ENCODE assay signal across 1 cellular context in genomic region chr19:1259206-1259872, GRCh38.
A peak's percentile ranks its signal among the peaks of the same experiment; 100 is the strongest.
TF ChIP-seq lines count a peak whose summit lies in the region.

No MANE protein-coding gene starts in this region.

TF ChIP-seq in HepG2, 621 proteins besides CTCF, POLR2A, EP300 and RAD21 (continued from another document and continues in another):
- no peak for TF ChIP-seq ZNF512 (CRISPR knock-in tag; IDR thresholded peaks at IDR 0.05)
- TF ChIP-seq IRF2 (CRISPR knock-in tag; IDR thresholded peaks at IDR 0.05): peak; percentile 82
- TF ChIP-seq ZNF296 (CRISPR knock-in tag; conservative IDR thresholded peaks at IDR 0.05): 0 out of 2 replicates have a peak, but pooled peaks have one; percentile 61
- TF ChIP-seq BCL6 (CRISPR knock-in tag; IDR thresholded peaks at IDR 0.05): peak; percentile 96
- TF ChIP-seq HMGA1 (CRISPR knock-in tag; conservative IDR thresholded peaks at IDR 0.05): no peak
- peak; percentile 69; the same call in 1 of the 2 replicates for TF ChIP-seq MEIS2 (CRISPR knock-in tag; IDR thresholded peaks at IDR 0.05)
- no peak for TF ChIP-seq CCAR2 (optimal IDR thresholded peaks at IDR 0.05; ENCODE audit: low read depth, low read length)
- peak; percentile 99 for TF ChIP-seq PCBP1 (IDR thresholded peaks at IDR 0.05; ENCODE audit: borderline replicate concordance, low read depth, low read length)
- no peak for TF ChIP-seq ZSCAN5A (CRISPR knock-in tag; IDR thresholded peaks at IDR 0.05; ENCODE audit: borderline replicate concordance)
- TF ChIP-seq DMAP1 (CRISPR knock-in tag; IDR thresholded peaks at IDR 0.05): no peak
- no peak for TF ChIP-seq ZNF276 (CRISPR knock-in tag; IDR thresholded peaks at IDR 0.05; ENCODE audit: low read depth)
- peak; percentile 83 for TF ChIP-seq ZNF784 (CRISPR knock-in tag; IDR thresholded peaks at IDR 0.05; ENCODE audit: borderline replicate concordance)
- TF ChIP-seq SNAPC2 (CRISPR knock-in tag; IDR thresholded peaks at IDR 0.05): no peak
- peak; percentile 40; the same call in 1 of the 2 replicates for TF ChIP-seq SAFB2 (CRISPR knock-in tag; IDR thresholded peaks at IDR 0.05; ENCODE audit: borderline replicate concordance, low read depth)
- no peak for TF ChIP-seq CREB1 (IDR thresholded peaks at IDR 0.05)
- TF ChIP-seq CREB1 (CRISPR knock-in tag; IDR thresholded peaks at IDR 0.05): no peak
- no peak for TF ChIP-seq JUND (CRISPR knock-in tag; IDR thresholded peaks at IDR 0.05)
- TF ChIP-seq SP4 (CRISPR knock-in tag; IDR thresholded peaks at IDR 0.05): peak; percentile 83
- no peak for TF ChIP-seq ZNF235 (CRISPR knock-in tag; IDR thresholded peaks at IDR 0.05; ENCODE audit: borderline replicate concordance)
- TF ChIP-seq SALL1 (CRISPR knock-in tag; IDR thresholded peaks at IDR 0.05): peak; percentile 82
- peak; percentile 94; the same call in 1 of the 2 replicates for TF ChIP-seq ZBTB7B (CRISPR knock-in tag; IDR thresholded peaks at IDR 0.05)
- peak; percentile 88 for TF ChIP-seq ZNF335 (CRISPR knock-in tag; IDR thresholded peaks at IDR 0.05)
- TF ChIP-seq ZNF768 (CRISPR knock-in tag; IDR thresholded peaks at IDR 0.05): no peak
- TF ChIP-seq ZBTB37 (CRISPR knock-in tag; IDR thresholded peaks at IDR 0.05): no peak
- peak; percentile 96; the same call in 1 of the 2 replicates for TF ChIP-seq SSRP1 (CRISPR knock-in tag; IDR thresholded peaks at IDR 0.05)
- peak; percentile 57; the same call in 1 of the 2 replicates for TF ChIP-seq ATF2 (CRISPR knock-in tag; IDR thresholded peaks at IDR 0.05)
- peak; percentile 57; the same call in 1 of the 2 replicates for TF ChIP-seq MYC (CRISPR knock-in tag; IDR thresholded peaks at IDR 0.05; ENCODE audit: borderline replicate concordance)
- no peak for TF ChIP-seq PBX3 (CRISPR knock-in tag; IDR thresholded peaks at IDR 0.05; ENCODE audit: borderline replicate concordance)
- peak; percentile 92 for TF ChIP-seq ZNF788 (CRISPR knock-in tag; IDR thresholded peaks at IDR 0.05; ENCODE audit: borderline replicate concordance)
- peak; percentile 70; the same call in 1 of the 2 replicates for TF ChIP-seq HMGXB3 (CRISPR knock-in tag; IDR thresholded peaks at IDR 0.05; ENCODE audit: borderline replicate concordance)
- TF ChIP-seq ZNF704 (CRISPR knock-in tag; IDR thresholded peaks at IDR 0.05; ENCODE audit: borderline replicate concordance): no peak
- TF ChIP-seq ZBTB38 (CRISPR knock-in tag; IDR thresholded peaks at IDR 0.05): peak; percentile 53; the same call in 1 of the 2 replicates
- TF ChIP-seq ZNF577 (CRISPR knock-in tag; IDR thresholded peaks at IDR 0.05; ENCODE audit: borderline replicate concordance, low read depth): no peak
- no peak for TF ChIP-seq NFKBIZ (CRISPR knock-in tag; IDR thresholded peaks at IDR 0.05)
- TF ChIP-seq NR2F1 (CRISPR knock-in tag; IDR thresholded peaks at IDR 0.05): peak; percentile 75 to 84
- TF ChIP-seq KDM6A (CRISPR knock-in tag; IDR thresholded peaks at IDR 0.05; ENCODE audit: low read depth): peak; percentile 69
- peak; percentile 72; the same call in 1 of the 2 replicates for TF ChIP-seq THAP9 (CRISPR knock-in tag; IDR thresholded peaks at IDR 0.05; ENCODE audit: borderline replicate concordance)
- TF ChIP-seq MTF1 (CRISPR knock-in tag; IDR thresholded peaks at IDR 0.05): no peak
- 0 out of 2 replicates have a peak, but pooled peaks have one; percentile 14 for TF ChIP-seq ZNF225 (CRISPR knock-in tag; IDR thresholded peaks at IDR 0.05)
- TF ChIP-seq CENPX (CRISPR knock-in tag; IDR thresholded peaks at IDR 0.05): no peak
- TF ChIP-seq ZNF790 (CRISPR knock-in tag; IDR thresholded peaks at IDR 0.05; ENCODE audit: borderline replicate concordance): peak; percentile 74; the same call in 1 of the 2 replicates
- TF ChIP-seq ASH2L (IDR thresholded peaks at IDR 0.05; ENCODE audit: insufficient read length, low read depth, low read length): peak; percentile 83
- no peak for TF ChIP-seq ZNF773 (CRISPR knock-in tag; IDR thresholded peaks at IDR 0.05; ENCODE audit: borderline replicate concordance)
- peak; percentile 69; the same call in 1 of the 2 replicates for TF ChIP-seq ZMAT3 (CRISPR knock-in tag; conservative IDR thresholded peaks at IDR 0.05)
- TF ChIP-seq ZNF20 (CRISPR knock-in tag; IDR thresholded peaks at IDR 0.05): no peak
- TF ChIP-seq ELF4 (CRISPR knock-in tag; IDR thresholded peaks at IDR 0.05; ENCODE audit: borderline replicate concordance): peak; percentile 97
